In the genomic region with DNA sequence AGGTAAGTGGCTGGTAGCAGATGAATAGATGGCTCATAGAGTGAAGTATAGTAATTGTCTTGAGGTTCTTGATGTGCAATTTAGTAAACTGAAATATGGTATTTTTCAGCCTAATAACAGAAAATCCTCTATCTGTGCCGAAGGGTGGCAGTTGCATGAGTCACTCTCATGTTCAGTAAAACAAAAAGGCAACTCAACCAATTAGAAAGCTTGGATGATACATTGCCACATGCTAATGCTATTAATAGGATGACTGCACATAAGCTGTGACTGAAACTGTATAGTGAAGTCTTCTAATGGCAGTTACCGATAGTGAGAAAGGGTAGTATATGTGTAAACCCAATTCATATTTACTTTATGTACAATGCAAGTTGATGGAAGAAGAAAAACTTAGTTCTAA, we compare ENCODE assay signal across 17 cellular contexts. TPM values are rescaled to one million over a fixed set of nuclear protein-coding genes. Genes with fewer than 3 reads are reported as not detected.
DNase-seq lines count a peak whose midpoint lies in the region; ATAC-seq and TF ChIP-seq lines count a peak whose summit lies in the region.
"Had no signal": no experiment of that assay in that cellular context is flagged by ENCODE, and none has a peak within 500 bp of the region (broad histone marks: within the 10 kb centered on the region; RNA-seq: fewer than 3 reads in every experiment).

No MANE protein-coding gene starts in this region.

- DNase-seq in GM12865 (ENCODE audit: low read depth) (peak; percentile 70), uterus (no peak), iPS-NIHi7 (ENCODE audit: extremely low spot score) (no peak), iPS-NIHi11 (ENCODE audit: low spot score) (no peak)
- DNase-seq: DMS53; KG1; stimulated activated CD4-positive, alpha-beta T cell treated with anti-CD3 and anti-CD28 coated beads, Interleukin-2, amount 100 ng/mL, for 24 hours; stimulated activated naive B cell treated with anti-CD40 and anti-IgM and Interleukin-4, amounts not matched to agents 10 μg/mL and 1 μg/mL and 100 μg/mL, for 72 hours had no signal

- H3K4me1 Mint-ChIP-seq in brain: peaks cover 34% of the 10 kb centered on the region
- H3K4me1 Mint-ChIP-seq: central memory CD8-positive, alpha-beta T cell; stimulated activated naive B cell treated with anti-CD40 and anti-IgM and Interleukin-4, amounts not matched to agents 10 μg/mL and 1 μg/mL and 100 μg/mL, for 72 hours had no signal

- H3K36me3 Mint-ChIP-seq in brain: no peaks in the 10 kb centered on the region
- H3K36me3 Mint-ChIP-seq: activated naive CD4-positive, alpha-beta T cell treated with anti-CD3 and anti-CD28 coated beads, Interleukin-2, amount 50 U/mL, for 72 hours; stimulated activated naive B cell treated with anti-CD40 and anti-IgM and Interleukin-4, amounts not matched to agents 10 μg/mL and 1 μg/mL and 100 μg/mL, for 72 hours had no signal

- no peak overlapping the region for H3K27ac ChIP-seq in uterus
- H3K27ac ChIP-seq: esophagus muscularis mucosa, parathyroid adenoma had no signal

- TF ChIP-seq CTCF in GM12865 (IDR thresholded peaks at IDR 0.05; ENCODE audit: insufficient read depth, low read depth, low read length, missing control alignments) (no peak), brain (conservative IDR thresholded peaks at IDR 0.05) (no peak), uterus (IDR thresholded peaks at IDR 0.05) (no peak)

- H3K4me3 ChIP-seq in GM12865 (ENCODE audit: low read depth, low read length) (no peak overlapping the region), uterus (no peak overlapping the region)
- H3K4me3 ChIP-seq: esophagus muscularis mucosa had no signal

- H3K4me3 Mint-ChIP-seq in brain: peak overlapping the region in 2 of 5 experiments; percentile 11 to 72
- H3K4me3 Mint-ChIP-seq: central memory CD8-positive, alpha-beta T cell; stimulated activated naive B cell treated with anti-CD40 and anti-IgM and Interleukin-4, amounts not matched to agents 10 μg/mL and 1 μg/mL and 100 μg/mL, for 72 hours had no signal

- H3K27me3 ChIP-seq in uterus: no peaks in the 10 kb centered on the region
- H3K27me3 ChIP-seq: esophagus muscularis mucosa had no signal

- intact Hi-C loops in uterus (cut with DNase I; ENCODE audit: low total_unique reads): no loop called here

- ATAC-seq in GM21390 (IDR thresholded peaks at IDR 0.05; ENCODE audit: unreplicated experiment): peak; percentile 49
- ATAC-seq in HG03432 (IDR thresholded peaks at IDR 0.05; ENCODE audit: unreplicated experiment): peak; percentile 66
- no peak for ATAC-seq in HG03045 (IDR thresholded peaks at IDR 0.05; ENCODE audit: unreplicated experiment)
- ATAC-seq: activated naive CD4-positive, alpha-beta T cell treated with anti-CD3 and anti-CD28 coated beads, Interleukin-2, amount 50 U/mL, for 72 hours; stimulated activated naive B cell treated with anti-CD40 and anti-IgM and Interleukin-4, amounts not matched to agents 10 μg/mL and 1 μg/mL and 100 μg/mL, for 72 hours had no signal

- no peaks in the 10 kb centered on the region for H3K9me3 Mint-ChIP-seq in brain

- H3K9me3 ChIP-seq in uterus: no peaks in the 10 kb centered on the region
- H3K9me3 ChIP-seq: esophagus muscularis mucosa had no signal

- no peaks in the 10 kb centered on the region for H3K4me1 ChIP-seq in uterus
- H3K4me1 ChIP-seq: esophagus muscularis mucosa, parathyroid adenoma had no signal

- TF ChIP-seq POLR2A in uterus (IDR thresholded peaks at IDR 0.05): no peak

- H3K27ac Mint-ChIP-seq in brain: peak overlapping the region in 3 of 5 experiments; percentile 2 to 88 (median 80)
- H3K27ac Mint-ChIP-seq: activated naive CD4-positive, alpha-beta T cell treated with anti-CD3 and anti-CD28 coated beads, Interleukin-2, amount 50 U/mL, for 72 hours; stimulated activated naive B cell treated with anti-CD40 and anti-IgM and Interleukin-4, amounts not matched to agents 10 μg/mL and 1 μg/mL and 100 μg/mL, for 72 hours had no signal

- no peaks in the 10 kb centered on the region for H3K36me3 ChIP-seq in uterus
- H3K36me3 ChIP-seq: esophagus muscularis mucosa had no signal

- H3K27me3 Mint-ChIP-seq in brain: peaks cover 3% of the 10 kb centered on the region
- H3K27me3 Mint-ChIP-seq: central memory CD8-positive, alpha-beta T cell; stimulated activated naive B cell treated with anti-CD40 and anti-IgM and Interleukin-4, amounts not matched to agents 10 μg/mL and 1 μg/mL and 100 μg/mL, for 72 hours had no signal

RNA-seq across cellular contexts. Expression of gene DCC, which starts 52.2 kb away (rescaled TPM):
- 0.36 TPM for polyA plus RNA-seq in brain (ENCODE audit: insufficient read depth, low read depth, low replicate concordance)
- total RNA-seq in uterus: 1 to 10 TPM in 1 of 4 donors, under 1 TPM in 1, not detected in 2; 0.40 to 3.2 TPM
- total RNA-seq: activated CD8-positive, alpha-beta memory T cell treated with anti-CD3 and anti-CD28 coated beads for 36 hours; activated naive CD4-positive, alpha-beta T cell treated with anti-CD3 and anti-CD28 coated beads, Interleukin-2, amount 50 U/mL, for 72 hours had no signal
